Comparison of ENCODE assay signal across 10 cellular contexts in genomic region chr9:109745335-109746283, GRCh38. TPM values are rescaled to one million over a fixed set of nuclear protein-coding genes. Genes with fewer than 3 reads are reported as not detected.
A peak's percentile ranks its signal among the peaks of the same experiment; 100 is the strongest.
DNase-seq lines count a peak whose midpoint lies in the region; ATAC-seq and TF ChIP-seq lines count a peak whose summit lies in the region.
"Had no signal": no experiment of that assay in that cellular context is flagged by ENCODE, and none has a peak within 500 bp of the region (broad histone marks: within the 10 kb centered on the region; RNA-seq: fewer than 3 reads in every experiment).

No MANE protein-coding gene starts in this region.

- CTCF ChIA-PET in activated CD8-positive, alpha-beta T cell treated with anti-CD3 and anti-CD28 coated beads for 36 hours (lab: Charles Lee) = interaction anchor here (0.8 to 1.1 kb wide), 2 partner anchors 18 to 72 kb away, joined by 3 read pairs; no protein-coding TSS in a partner anchor

- H3K9me3 Mint-ChIP-seq in activated CD8-positive, alpha-beta T cell treated with anti-CD3 and anti-CD28 coated beads for 36 hours = no peaks in the 10 kb centered on the region

- no peaks in the 10 kb centered on the region for H3K36me3 Mint-ChIP-seq in activated CD8-positive, alpha-beta T cell treated with anti-CD3 and anti-CD28 coated beads for 36 hours (ENCODE audit: low read depth)

- DNase-seq in DMS 273 (lab: John Stamatoyannopoulos, UW; ENCODE audit: unreplicated experiment) = peak; percentile 31
- no peak for DNase-seq in DMS 273 treated with DMSO at 0.1 percent for 48 hours (lab: John Stamatoyannopoulos, UW)
- peak in 3 of 4 donors; percentile 17 to 26 (median 25) for DNase-seq in body of pancreas
- peak; percentile 35 to 82 for DNase-seq in left colon
- DNase-seq in thyroid gland = peak; percentile 92
- DNase-seq in activated CD8-positive, alpha-beta T cell treated with anti-CD3 and anti-CD28 coated beads for 36 hours = no peak
- DNase-seq in HPDE6-E6E7 (ENCODE audit: extremely low spot score) = no peak
- DNase-seq in activated effector memory CD4-positive, alpha-beta T cell treated with anti-CD3 and anti-CD28 coated beads, Interleukin-2, amount 50 U/mL, for 16 hours = no peak
- DNase-seq: stimulated activated CD4-positive, alpha-beta T cell treated with anti-CD3 and anti-CD28 coated beads, Interleukin-2, amount 100 ng/mL, for 48 hours had no signal

- no peak overlapping the region for H3K27ac Mint-ChIP-seq in activated CD8-positive, alpha-beta T cell treated with anti-CD3 and anti-CD28 coated beads for 36 hours

- WGBS in body of pancreas, 2 donors = 24 to 31% methylated on average over 11 of the region's 11 CpGs
- 3 to 8% methylated on average over 11 of the region's 11 CpGs for WGBS in thyroid gland, 2 donors

- peak; percentile 53 for ATAC-seq in body of pancreas
- ATAC-seq in left colon = peak; percentile 96
- ATAC-seq in activated CD8-positive, alpha-beta T cell treated with anti-CD3 and anti-CD28 coated beads for 36 hours = no peak

- TF ChIP-seq CTCF in body of pancreas (IDR thresholded peaks at IDR 0.05) (no peak), thyroid gland (IDR thresholded peaks at IDR 0.05) (no peak)
- no peak for TF ChIP-seq CTCF in activated CD8-positive, alpha-beta T cell treated with anti-CD3 and anti-CD28 coated beads for 36 hours (IDR thresholded peaks at IDR 0.05)

- H3K4me3 Mint-ChIP-seq in activated CD8-positive, alpha-beta T cell treated with anti-CD3 and anti-CD28 coated beads for 36 hours = no peak overlapping the region

- H3K27me3 ChIP-seq in body of pancreas = no peaks in the 10 kb centered on the region
- no peaks in the 10 kb centered on the region for H3K27me3 ChIP-seq in thyroid gland

- H3K36me3 ChIP-seq in body of pancreas (replicated peaks in 1 of 2; ENCODE audit: insufficient read depth in 1 of 2, low read depth in 2 of 2) (no peaks in the 10 kb centered on the region), thyroid gland (no peaks in the 10 kb centered on the region)

- TF ChIP-seq POLR2A in body of pancreas (IDR thresholded peaks at IDR 0.05) (no peak), thyroid gland (IDR thresholded peaks at IDR 0.05) (peak in 1 of 2 donors; percentile 56)

- H3K4me3 ChIP-seq in body of pancreas (no peak overlapping the region), thyroid gland (replicated peaks in 1 of 3) (no peak overlapping the region)

- H3K4me1 Mint-ChIP-seq in activated CD8-positive, alpha-beta T cell treated with anti-CD3 and anti-CD28 coated beads for 36 hours (ENCODE audit: low read depth) = no peaks in the 10 kb centered on the region

- H3K27ac ChIP-seq in body of pancreas (peak overlapping the region in 1 of 4 donors; percentile 16), thyroid gland (peak overlapping the region; percentile 87 to 93 (median 91))
- H3K27ac ChIP-seq: 22Rv1 had no signal

- peaks cover 7% of the 10 kb centered on the region for H3K27me3 Mint-ChIP-seq in activated CD8-positive, alpha-beta T cell treated with anti-CD3 and anti-CD28 coated beads for 36 hours

- intact Hi-C loops in body of pancreas (cut with DNase I) (no loop called here), left colon (cut with DNase I, micrococcal nuclease) (no loop called here), thyroid gland (cut with DNase I) (no loop called here)
- intact Hi-C loops in activated CD8-positive, alpha-beta T cell treated with anti-CD3 and anti-CD28 coated beads for 36 hours (cut with micrococcal nuclease) = no loop called here

- POLR2A ChIA-PET in activated CD8-positive, alpha-beta T cell treated with anti-CD3 and anti-CD28 coated beads for 36 hours (lab: Charles Lee) = no interaction called here

- H3K4me1 ChIP-seq in body of pancreas (peaks cover 7% of the 10 kb centered on the region), thyroid gland (peaks cover 38 to 43% of the 10 kb centered on the region in 2 donors)

- H3K9me3 ChIP-seq in body of pancreas (no peaks in the 10 kb centered on the region), thyroid gland (no peaks in the 10 kb centered on the region)

RNA-seq across cellular contexts. Expression of gene PALM2AKAP2, which starts 34.4 kb away (rescaled TPM):
- total RNA-seq in body of pancreas = 1 to 10 TPM in 1 of 2 donors, under 1 TPM in 1; 0.99 to 2.1 TPM
- 1 to 10 TPM in 1 of 2 donors, under 1 TPM in 1; 0.98 to 2.7 TPM for total RNA-seq in left colon
- total RNA-seq in thyroid gland = 10 to 100 TPM in 3 of 4 donors, 1 to 10 TPM in 1; 9.9 to 25.4 (median 13.1) TPM
- total RNA-seq in activated CD8-positive, alpha-beta T cell treated with anti-CD3 and anti-CD28 coated beads for 36 hours = not detected

Comparison
In these comparisons a context has a peak if more than half of its experiments do, and no peak if none do; other contexts are left out.
1. DNase-seq: peak in DMS 273 (single experiment), body of pancreas (3 of 4), left colon (2 of 2) and thyroid gland (2 of 2); none in DMS 273 treated with DMSO at 0.1 percent for 48 hours (single experiment), activated CD8-positive, alpha-beta T cell treated with anti-CD3 and anti-CD28 coated beads for 36 hours (single experiment), HPDE6-E6E7 (single experiment) and activated effector memory CD4-positive, alpha-beta T cell treated with anti-CD3 and anti-CD28 coated beads, Interleukin-2, amount 50 U/mL, for 16 hours (single experiment).